ENCODE assay signal across 15 cellular contexts in the genomic region with DNA sequence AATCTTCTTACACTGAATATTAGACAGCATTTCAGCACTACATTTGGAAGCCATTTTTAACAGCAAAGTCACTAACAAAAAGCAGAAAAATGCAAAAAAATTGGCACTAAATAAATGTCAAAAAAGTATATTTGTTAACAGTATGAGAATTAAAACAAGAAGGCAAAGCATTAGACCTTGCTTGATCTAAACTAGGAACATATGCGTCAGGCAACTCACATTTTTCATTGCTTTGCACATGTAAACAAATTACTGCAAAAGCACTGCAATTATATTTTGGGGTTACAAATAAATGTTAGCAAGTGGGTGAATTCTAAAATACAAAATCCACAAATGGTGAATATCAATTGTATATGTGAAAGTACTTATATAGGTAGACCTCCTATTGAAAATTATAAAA. TPM values are rescaled to one million over a fixed set of nuclear protein-coding genes. Genes with fewer than 3 reads are reported as not detected.
A peak's percentile ranks its signal among the peaks of the same experiment; 100 is the strongest.
DNase-seq lines count a peak whose midpoint lies in the region; TF ChIP-seq lines count a peak whose summit lies in the region.
"Had no signal": no experiment of that assay in that cellular context is flagged by ENCODE, and none has a peak within 500 bp of the region (broad histone marks: within the 10 kb centered on the region; RNA-seq: fewer than 3 reads in every experiment).

No MANE protein-coding gene starts in this region.

- peaks cover 6% of the 10 kb centered on the region for H3F3A ChIP-seq in DOHH2 (ENCODE audit: control insufficient read depth, insufficient read depth)

- no peaks in the 10 kb centered on the region for H3K27me3 ChIP-seq in DOHH2 (ENCODE audit: control insufficient read depth, low read length)
- no peaks in the 10 kb centered on the region for H3K27me3 ChIP-seq in brain microvascular endothelial cell (replicated peaks)
- H3K27me3 ChIP-seq: BLaER1 treated with 17β-estradiol and CSF1 and Interleukin-3, amounts not matched to agents 10 nM and 100 nM had no signal

- peak; percentile 25 for DNase-seq in AG09319 (ENCODE audit: extremely low read depth, low read depth)
- DNase-seq in OCI-LY7 (ENCODE audit: low spot score): no peak
- peak; percentile 71 for DNase-seq in fibroblast of gingiva (ENCODE audit: low read depth)
- no peak for DNase-seq in HT-29 (ENCODE audit: low spot score)
- DNase-seq in NCI-H2107 treated with DMSO at 0.1 percent for 48 hours (lab: John Stamatoyannopoulos, UW; ENCODE audit: unreplicated experiment): no peak
- no peak for DNase-seq in brain microvascular endothelial cell
- no peak for DNase-seq in NAMALWA (ENCODE audit: low spot score)
- DNase-seq: CD4-positive, CD25-positive, alpha-beta regulatory T cell; DMS53; GOT3; H9 had no signal

- no peak overlapping the region for H2AFZ ChIP-seq in OCI-LY7 (ENCODE audit: low read length)

- H3K4me3 ChIP-seq in DOHH2 (ENCODE audit: low read length) (peak overlapping the region; percentile 37; the same call in 1 of the 2 replicates), OCI-LY7 (ENCODE audit: low read depth, low read length, poor library complexity, severe bottlenecking) (no peak overlapping the region), brain microvascular endothelial cell (ENCODE audit: low read depth, low read length) (no peak overlapping the region)
- H3K4me3 ChIP-seq: BLaER1 treated with 17β-estradiol and CSF1 and Interleukin-3, amounts not matched to agents 10 nM and 100 nM; GM12878; K562 had no signal

- CTCF ChIA-PET in OCI-LY7 (lab: Charles Lee; ENCODE audit: unreplicated experiment): no interaction called here

- no TSS peak for BruUV-seq in OCI-LY7 (replicated peaks; lab: Mats Ljungman, UMichigan)

- POLR2A ChIA-PET in OCI-LY7 (lab: Charles Lee): interaction anchor here (0.6 kb wide), 1 partner anchor 66 kb away, joined by 4 read pairs; no protein-coding TSS in a partner anchor

- H3K79me2 ChIP-seq in DOHH2 (ENCODE audit: control insufficient read depth, low read length): no peaks in the 10 kb centered on the region
- H3K79me2 ChIP-seq in OCI-LY7 (ENCODE audit: insufficient read depth, low read depth, low read length): no peaks in the 10 kb centered on the region

- H3K4me2 ChIP-seq in DOHH2 (ENCODE audit: low read length) (peak overlapping the region; percentile 63), OCI-LY7 (ENCODE audit: low read length) (0 out of 2 replicates have a peak overlapping the region, but pooled peaks have one; percentile 11)

- peaks cover 6% of the 10 kb centered on the region; the same call in 1 of the 2 replicates for H3K36me3 ChIP-seq in DOHH2 (ENCODE audit: control insufficient read depth, low read length)
- peaks cover 13% of the 10 kb centered on the region for H3K36me3 ChIP-seq in OCI-LY7 (ENCODE audit: insufficient read depth, low read length)
- no peaks in the 10 kb centered on the region for H3K36me3 ChIP-seq in brain microvascular endothelial cell (replicated peaks)

- H4K20me1 ChIP-seq in DOHH2 (ENCODE audit: control insufficient read depth, insufficient read depth, low read depth, low read length) (no peaks in the 10 kb centered on the region), OCI-LY7 (ENCODE audit: insufficient read depth, low read length) (no peaks in the 10 kb centered on the region)

- H3K9me3 ChIP-seq in DOHH2 (ENCODE audit: control insufficient read depth, insufficient read depth, low read length): no peaks in the 10 kb centered on the region
- H3K9me3 ChIP-seq in OCI-LY7 (ENCODE audit: low read length): no peaks in the 10 kb centered on the region
- H3K9me3 ChIP-seq: BLaER1 treated with 17β-estradiol and CSF1 and Interleukin-3, amounts not matched to agents 10 nM and 100 nM had no signal

- H3K27ac ChIP-seq in DOHH2 (ENCODE audit: low read depth, low read length): 0 out of 2 replicates have a peak overlapping the region, but pooled peaks have one; percentile 26
- H3K27ac ChIP-seq in OCI-LY7 (ENCODE audit: low read depth, low read length, poor library complexity, severe bottlenecking): no peak overlapping the region
- H3K27ac ChIP-seq in brain microvascular endothelial cell: no peak overlapping the region
- H3K27ac ChIP-seq: BLaER1 treated with 17β-estradiol and CSF1 and Interleukin-3, amounts not matched to agents 10 nM and 100 nM had no signal

- no peak for TF ChIP-seq CTCF in AG09319 (IDR thresholded peaks at IDR 0.05; ENCODE audit: low read depth, low read length)
- TF ChIP-seq CTCF in DOHH2 (IDR thresholded peaks at IDR 0.05; ENCODE audit: low read depth, low read length, poor library complexity, severe bottlenecking): no peak
- TF ChIP-seq CTCF in OCI-LY7 (conservative IDR thresholded peaks at IDR 0.05; ENCODE audit: low read length): no peak
- no peak for TF ChIP-seq CTCF in brain microvascular endothelial cell (IDR thresholded peaks at IDR 0.05; ENCODE audit: low read depth, low read length, missing control alignments)

- intact Hi-C loops in OCI-LY7 (cut with micrococcal nuclease; ENCODE audit: unreplicated experiment): loop anchor here (5.0 kb wide), 1 partner anchor 97 kb away; no protein-coding TSS in a partner anchor

- no peaks in the 10 kb centered on the region for H3K9me2 ChIP-seq in DOHH2 (replicated peaks; ENCODE audit: control insufficient read depth, low read length)
- H3K9me2 ChIP-seq in OCI-LY7 (ENCODE audit: insufficient read depth, low read length): no peaks in the 10 kb centered on the region

- H3K4me1 ChIP-seq in DOHH2 (ENCODE audit: control insufficient read depth, low read length) (peaks cover 21% of the 10 kb centered on the region), OCI-LY7 (ENCODE audit: insufficient read depth, low read length, poor library complexity, severe bottlenecking) (peaks cover 16% of the 10 kb centered on the region)

- in situ Hi-C loops in brain microvascular endothelial cell (cut with HindIII; ENCODE audit: low pct_ligation_motif_present, low sequenced_read_pairs): no loop called here

RNA-seq across cellular contexts. Expression of gene RAPGEF6, which starts 49.0 kb away (rescaled TPM):
- total RNA-seq in OCI-LY7 (2014; rRNA removed; shearing (Covaris generic)): 39.6 and 54.4 TPM in 2 replicates
- total RNA-seq in OCI-LY7 (2022): 50.8 and 53.3 TPM in 2 replicates
- 7.3 and 7.4 TPM in 2 replicates for total RNA-seq in HT-29 (2014; rRNA removed; shearing (Covaris generic))

Comparison
In these comparisons a context has a peak if more than half of its experiments do, and no peak if none do; other contexts are left out.
1. DNase-seq: peak in AG09319 (single experiment) and fibroblast of gingiva (single experiment); none in OCI-LY7 (single experiment), HT-29 (single experiment), NCI-H2107 treated with DMSO at 0.1 percent for 48 hours (single experiment), brain microvascular endothelial cell (single experiment) and NAMALWA (single experiment).